In the genomic region with DNA sequence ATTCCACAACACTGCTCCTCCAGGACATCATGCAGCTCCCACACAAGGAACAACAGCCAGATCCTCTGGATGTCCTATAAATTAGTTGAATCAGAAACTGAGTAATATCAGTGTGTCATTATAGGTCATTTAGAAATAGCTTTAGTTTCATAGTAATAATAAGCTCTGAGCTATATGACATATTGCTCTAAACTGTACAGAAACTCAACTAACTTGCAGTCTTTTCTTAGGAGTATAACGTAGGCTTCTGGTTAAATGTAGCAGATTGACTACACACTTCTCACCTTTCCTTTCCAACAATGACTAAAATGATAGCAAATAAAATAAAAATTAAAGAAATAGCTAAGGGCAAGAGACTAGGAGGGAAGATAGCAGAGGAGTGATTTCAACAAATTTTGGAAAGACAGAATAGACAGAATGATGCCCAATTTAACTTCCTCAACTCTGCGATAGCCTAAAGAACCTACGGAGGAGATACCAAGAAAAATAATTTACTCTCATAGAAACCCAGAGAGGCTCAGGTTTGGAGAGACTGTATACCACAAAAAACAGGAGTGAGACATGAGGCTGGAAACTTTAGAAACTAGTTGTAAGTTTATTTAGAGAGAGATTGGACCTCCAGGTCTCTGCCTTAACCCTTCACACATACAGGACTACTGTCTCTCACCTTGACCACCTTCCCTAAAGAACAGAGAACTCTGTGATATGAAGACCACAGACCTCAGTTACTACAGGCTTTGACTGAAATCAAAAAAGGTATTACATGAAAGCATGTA, we compare ENCODE assay signal across 31 cellular contexts.
DNase-seq lines count a peak whose midpoint lies in the region; ATAC-seq and TF ChIP-seq lines count a peak whose summit lies in the region.
"Had no signal": no experiment of that assay in that cellular context is flagged by ENCODE, and none has a peak within 500 bp of the region (broad histone marks: within the 10 kb centered on the region; RNA-seq: fewer than 3 reads in every experiment).

No MANE protein-coding gene starts in this region.

- H3K4me1 ChIP-seq in GM23338 (ENCODE audit: insufficient read depth) = peaks cover 30% of the 10 kb centered on the region
- H3K4me1 ChIP-seq: ascending aorta, Caco-2 had no signal

- H3K9me3 Mint-ChIP-seq in neural crest cell (peaks cover 3% of the 10 kb centered on the region), GM23338 (no peaks in the 10 kb centered on the region)
- H3K9me3 Mint-ChIP-seq: activated CD4-positive, alpha-beta T cell treated with anti-CD3 and anti-CD28 coated beads, Interleukin-2, amount 10 ng/mL, durations not matched to agents 24 days and 14 days; activated T-cell treated with anti-CD3 and anti-CD28 coated beads, Interleukin-2, amount 50 U/mL, for 24 hours; WTC11 had no signal

- ATAC-seq in GM18502 (IDR thresholded peaks at IDR 0.05; ENCODE audit: poor library complexity, unreplicated experiment) = peak; percentile 76
- peak; percentile 54 for ATAC-seq in GM19468 (IDR thresholded peaks at IDR 0.05; ENCODE audit: extremely low read depth, unreplicated experiment)
- ATAC-seq in HG02981 (IDR thresholded peaks at IDR 0.05; ENCODE audit: unreplicated experiment) = peak; percentile 55
- no peak for ATAC-seq in GM23338
- ATAC-seq: gastroesophageal sphincter; naive thymus-derived CD8-positive, alpha-beta T cell; WTC11 had no signal

- no peaks in the 10 kb centered on the region for H3K27me3 Mint-ChIP-seq in neural crest cell (ENCODE audit: low read depth)
- peaks cover 4% of the 10 kb centered on the region for H3K27me3 Mint-ChIP-seq in GM23338 (ENCODE audit: insufficient read depth, low read depth, poor library complexity)

- no peaks in the 10 kb centered on the region for H3K79me2 ChIP-seq in GM23338 (replicated peaks; ENCODE audit: insufficient read depth)

- H3K4me3 Mint-ChIP-seq in neural crest cell (no peak overlapping the region), GM23338 (no peak overlapping the region)
- H3K4me3 Mint-ChIP-seq: activated CD4-positive, alpha-beta T cell treated with anti-CD3 and anti-CD28 coated beads, Interleukin-2, amount 10 ng/mL, durations not matched to agents 24 days and 14 days; activated T-cell treated with anti-CD3 and anti-CD28 coated beads, Interleukin-2, amount 50 U/mL, for 24 hours; CD14-positive monocyte; naive thymus-derived CD8-positive, alpha-beta T cell; WTC11 had no signal

- DNase-seq in neural crest cell (ENCODE audit: low read depth, low spot score) (no peak), NCI-H524 treated with DMSO at 0.1 percent for 48 hours (lab: John Stamatoyannopoulos, UW) (no peak), RWPE1 (ENCODE audit: low spot score) (no peak), GM23338 (ENCODE audit: low spot score) (no peak)
- DNase-seq in stimulated activated CD4-positive, alpha-beta T cell treated with anti-CD3 and anti-CD28 coated beads, Interleukin-12 subunit alpha, Interleukin-12 subunit beta, amount 100 ng/mL, for 4 hours = no peak
- DNase-seq: activated CD4-positive, alpha-beta T cell treated with anti-CD3 and anti-CD28 coated beads, Interleukin-2, amount 10 ng/mL, durations not matched to agents 24 days and 14 days; activated T-cell treated with anti-CD3 and anti-CD28 coated beads, Interleukin-2, amount 50 U/mL, for 24 hours; Caco-2; DMS79; GDM1; MM.1S; naive thymus-derived CD8-positive, alpha-beta T cell; NCI-H2029; NCI-H526; NK-92 treated with Interleukin-12 subunit alpha and Interleukin-12 subunit beta, amount 100 ng/mL, for 24 hours; occipital lobe; sigmoid colon; stimulated activated CD4-positive, alpha-beta T cell treated with anti-CD3 and anti-CD28 coated beads, Interleukin-4, amount 100 ng/mL, for 24 hours; substantia nigra; upper lobe of left lung had no signal

- H3K4me2 ChIP-seq in GM23338 = no peak overlapping the region
- H3K4me2 ChIP-seq: hepatocyte, KMS-11 had no signal

- H3K27ac Mint-ChIP-seq in neural crest cell (ENCODE audit: unreplicated experiment) (peak overlapping the region; percentile 55), GM23338 (no peak overlapping the region)
- H3K27ac Mint-ChIP-seq: activated CD4-positive, alpha-beta T cell treated with anti-CD3 and anti-CD28 coated beads, Interleukin-2, amount 10 ng/mL, durations not matched to agents 24 days and 14 days; activated T-cell treated with anti-CD3 and anti-CD28 coated beads, Interleukin-2, amount 50 U/mL, for 24 hours; CD14-positive monocyte; WTC11 had no signal

- POLR2A ChIA-PET in RWPE1 (lab: Yijun Ruan, JAX; ENCODE audit: low non-redundant PET) = no interaction called here

- no peaks in the 10 kb centered on the region for H3K36me3 Mint-ChIP-seq in neural crest cell (ENCODE audit: low read depth)
- H3K36me3 Mint-ChIP-seq in GM23338 (ENCODE audit: low read depth) = no peaks in the 10 kb centered on the region
- H3K36me3 Mint-ChIP-seq: CD14-positive monocyte, WTC11 had no signal

- no peak overlapping the region for H2AFZ ChIP-seq in GM23338
- H2AFZ ChIP-seq: hepatocyte had no signal

- no peak for TF ChIP-seq CTCF in neural crest cell (conservative IDR thresholded peaks at IDR 0.05)
- TF ChIP-seq CTCF in RWPE1 (conservative IDR thresholded peaks at IDR 0.05; ENCODE audit: low read depth) = no peak
- no peak for TF ChIP-seq CTCF in GM23338 (conservative IDR thresholded peaks at IDR 0.05; ENCODE audit: low read depth in 2 of 2)

- no peaks in the 10 kb centered on the region for H3K36me3 ChIP-seq in GM23338 (ENCODE audit: insufficient read depth)
- H3K36me3 ChIP-seq: ascending aorta, gastroesophageal sphincter, sigmoid colon, upper lobe of left lung had no signal

- no peaks in the 10 kb centered on the region for H3K9me2 ChIP-seq in GM23338 (ENCODE audit: insufficient read depth)

- H3K27me3 ChIP-seq in GM23338 (ENCODE audit: insufficient read depth) = no peaks in the 10 kb centered on the region
- H3K27me3 ChIP-seq: ascending aorta, gastroesophageal sphincter, hepatocyte, sigmoid colon, upper lobe of left lung had no signal

- no peaks in the 10 kb centered on the region for H4K20me1 ChIP-seq in GM23338 (replicated peaks; ENCODE audit: insufficient read depth)

- CTCF ChIA-PET in RWPE1 (lab: Yijun Ruan, JAX) = interaction anchor here (0.6 to 0.7 kb wide), 3 partner anchors 36 to 285 kb away, joined by 5 to 7 read pairs (median 7); no protein-coding TSS in a partner anchor

- H3K27ac ChIP-seq in RWPE1 = no peak overlapping the region
- H3K27ac ChIP-seq in GM23338 (ENCODE audit: low read depth) = no peak overlapping the region
- H3K27ac ChIP-seq: ascending aorta, gastroesophageal sphincter, hepatocyte, KMS-11, sigmoid colon, SK-N-MC, upper lobe of left lung had no signal

- H3K4me3 ChIP-seq in GM23338 = no peak overlapping the region
- H3K4me3 ChIP-seq: ascending aorta, gastroesophageal sphincter, hepatocyte, lung, sigmoid colon, SK-N-MC, upper lobe of left lung had no signal

- no peaks in the 10 kb centered on the region for H3F3A ChIP-seq in GM23338 (replicated peaks; ENCODE audit: low read depth)

- peaks cover 16% of the 10 kb centered on the region for H3K4me1 Mint-ChIP-seq in neural crest cell
- peaks cover 38% of the 10 kb centered on the region for H3K4me1 Mint-ChIP-seq in GM23338
- H3K4me1 Mint-ChIP-seq: activated CD4-positive, alpha-beta T cell treated with anti-CD3 and anti-CD28 coated beads, Interleukin-2, amount 10 ng/mL, durations not matched to agents 24 days and 14 days had no signal

TF ChIP-seq in GM23338, 12 proteins besides CTCF, POLR2A, EP300 and RAD21 (continues in another document):
- TF ChIP-seq EZH2phosphoT487 (IDR thresholded peaks at IDR 0.05; ENCODE audit: unreplicated experiment) = no peak
